ENCODE assay signal across 1 cellular context in genomic region chr12:67661311-67662011, GRCh38.
TF ChIP-seq lines count a peak whose summit lies in the region.

No MANE protein-coding gene starts in this region.

TF ChIP-seq in IMR-90, 13 proteins besides CTCF, POLR2A, EP300 and RAD21:
- TF ChIP-seq CEBPB (IDR thresholded peaks at IDR 0.05; ENCODE audit: low read depth, low read length): peak; percentile 54
- no peak for TF ChIP-seq MAFK (IDR thresholded peaks at IDR 0.05; ENCODE audit: low read depth, low read length)
- peak; percentile 80 for TF ChIP-seq FOS (IDR thresholded peaks at IDR 0.05; ENCODE audit: low read depth, low read length)
